Comparison of ENCODE assay signal across 1 cellular context in genomic region chr15:71789616-71790015, GRCh38.
A peak's percentile ranks its signal among the peaks of the same experiment; 100 is the strongest.
TF ChIP-seq lines count a peak whose summit lies in the region.

No MANE protein-coding gene starts in this region.

TF ChIP-seq in HepG2, 621 proteins besides CTCF, POLR2A, EP300 and RAD21:
- TF ChIP-seq MNT (IDR thresholded peaks at IDR 0.05), result peak; percentile 88
- no peak for TF ChIP-seq ZKSCAN8 (CRISPR knock-in tag; IDR thresholded peaks at IDR 0.05; ENCODE audit: borderline replicate concordance)
